8 cellular contexts compared by ENCODE assay signal in genomic region chr18:48947583-48947982, GRCh38. TPM values are rescaled to one million over a fixed set of nuclear protein-coding genes. Genes with fewer than 3 reads are reported as not detected.
DNase-seq lines count a peak whose midpoint lies in the region; TF ChIP-seq lines count a peak whose summit lies in the region.

No MANE protein-coding gene starts in this region.

- H3K4me3 ChIP-seq in GM12865 (ENCODE audit: low read depth, low read length) (peak overlapping the region; percentile 80), SK-N-MC (peak overlapping the region; percentile 90)

- peaks cover 58% of the 10 kb centered on the region for H3K4me1 Mint-ChIP-seq in progenitor cell of endocrine pancreas (ENCODE audit: low read depth)

- H3K36me3 ChIP-seq in SK-N-MC (ENCODE audit: insufficient read depth, low read length): peaks cover 3% of the 10 kb centered on the region; the same call in 1 of the 2 replicates

- H3K27ac Mint-ChIP-seq in progenitor cell of endocrine pancreas: peak overlapping the region; percentile 94

- peak overlapping the region; percentile 64 for H3K9ac ChIP-seq in SK-N-MC (ENCODE audit: insufficient read length)

- H3K4me3 Mint-ChIP-seq in progenitor cell of endocrine pancreas (ENCODE audit: low read depth): peak overlapping the region; percentile 97

- H3K27ac ChIP-seq in SK-N-MC: no peak overlapping the region

- TF ChIP-seq CTCF in GM12865 (IDR thresholded peaks at IDR 0.05; ENCODE audit: insufficient read depth, low read depth, low read length, missing control alignments) (no peak), progenitor cell of endocrine pancreas (IDR thresholded peaks at IDR 0.05; ENCODE audit: unreplicated experiment) (no peak), GM20000 (IDR thresholded peaks at IDR 0.05; ENCODE audit: extremely low read depth, missing control alignments) (no peak)

- H3K27me3 Mint-ChIP-seq in progenitor cell of endocrine pancreas: no peaks in the 10 kb centered on the region

- H3K9me3 Mint-ChIP-seq in progenitor cell of endocrine pancreas (ENCODE audit: low read depth): no peaks in the 10 kb centered on the region

- no peaks in the 10 kb centered on the region for H3K9me3 ChIP-seq in SK-N-MC (ENCODE audit: low read depth, low read length)

- H3K36me3 Mint-ChIP-seq in progenitor cell of endocrine pancreas (ENCODE audit: insufficient read depth): peaks cover 5% of the 10 kb centered on the region

- DNase-seq in GM12865 (ENCODE audit: low read depth) (no peak), SK-N-MC (ENCODE audit: low read depth, low spot score) (no peak), glomerular visceral epithelial cell (ENCODE audit: extremely low spot score) (peak; percentile 76), progenitor cell of endocrine pancreas (ENCODE audit: low spot score, unreplicated experiment) (no peak), NCI-H2081 treated with DMSO at 0.1 percent for 48 hours (lab: John Stamatoyannopoulos, UW) (no peak), GM20000 (ENCODE audit: low spot score) (no peak), LoVo (ENCODE audit: low spot score) (no peak), GF-D8 (lab: John Stamatoyannopoulos, UW) (no peak)

RNA-seq across cellular contexts. Expression of gene SMAD7, which starts 3.2 kb away (rescaled TPM):
- 24.3 and 27.8 TPM in 2 replicates for total RNA-seq in progenitor cell of endocrine pancreas
